8 cellular contexts compared by ENCODE assay signal in the genomic region with DNA sequence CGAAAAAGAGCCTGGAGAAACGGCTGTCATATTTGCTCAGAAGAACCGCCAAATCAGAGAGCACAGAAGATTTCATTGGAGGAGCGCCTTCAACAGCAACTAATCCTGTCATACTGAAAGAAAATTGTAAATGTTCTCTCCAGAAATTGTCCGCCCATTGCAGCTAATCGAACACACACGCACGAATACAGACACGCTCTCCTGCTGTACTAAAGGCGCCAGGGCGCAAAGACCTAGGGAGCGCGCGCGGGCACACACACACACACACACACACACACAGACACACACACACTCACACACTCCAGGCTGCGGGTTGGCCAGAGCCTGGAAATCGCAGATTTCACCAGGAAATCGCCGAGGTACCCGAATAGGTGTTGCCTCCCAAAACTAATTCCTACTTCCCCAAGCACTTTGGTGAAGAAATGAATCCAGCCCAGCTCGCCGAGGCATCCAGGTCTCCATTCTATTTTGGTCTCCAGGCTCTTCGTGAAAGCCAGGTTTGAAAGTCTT. TPM values are rescaled to one million over a fixed set of nuclear protein-coding genes. Genes with fewer than 3 reads are reported as not detected.
DNase-seq lines count a peak whose midpoint lies in the region; ATAC-seq and TF ChIP-seq lines count a peak whose summit lies in the region.

TSS of gene CHRM2 (plus strand) at position 157 of the 510 bp plus-strand sequence. CDS start 146,214 bp downstream, outside the sequence.

- intact Hi-C loops in right cardiac atrium (cut with DNase I), result loop anchor here in 1 of 4 donors (10.0 kb wide), 1 partner anchor 226 kb away; no protein-coding TSS in a partner anchor
- intact Hi-C loops in activated CD4-positive, alpha-beta T cell treated with anti-CD3 and anti-CD28 coated beads for 36 hours (cut with DNase I, micrococcal nuclease), result no loop called here

- H3K27ac ChIP-seq in right cardiac atrium (ENCODE audit: low read length), result peak within 1 kb of the TSS; percentile 73

- H3K27me3 Mint-ChIP-seq in activated CD4-positive, alpha-beta T cell treated with anti-CD3 and anti-CD28 coated beads for 36 hours, result peaks cover 38% of the 10 kb centered on the region

- ATAC-seq in right cardiac atrium (peak; percentile 37 to 43), GM19023 (IDR thresholded peaks at IDR 0.05; ENCODE audit: unreplicated experiment) (no peak), HG02973 (IDR thresholded peaks at IDR 0.05; ENCODE audit: unreplicated experiment) (no peak)
- ATAC-seq in activated CD4-positive, alpha-beta T cell treated with anti-CD3 and anti-CD28 coated beads for 36 hours, result no peak

- H3K4me3 ChIP-seq in right cardiac atrium (ENCODE audit: low read length), result peak within 1 kb of the TSS; percentile 66
- H3K4me3 ChIP-seq in retinal pigment epithelial cell (ENCODE audit: low read length), result peak within 1 kb of the TSS; percentile 47

- no peak within 1 kb of the TSS for H3K4me3 Mint-ChIP-seq in activated CD4-positive, alpha-beta T cell treated with anti-CD3 and anti-CD28 coated beads for 36 hours

- no peaks in the 10 kb centered on the region for H3K9me3 Mint-ChIP-seq in activated CD4-positive, alpha-beta T cell treated with anti-CD3 and anti-CD28 coated beads for 36 hours (ENCODE audit: low read depth)

- no peaks in the 10 kb centered on the region for H3K9me3 ChIP-seq in right cardiac atrium (ENCODE audit: control insufficient read depth, low read length)

- no peak within 1 kb of the TSS for H3K27ac Mint-ChIP-seq in activated CD4-positive, alpha-beta T cell treated with anti-CD3 and anti-CD28 coated beads for 36 hours

- H3K4me1 Mint-ChIP-seq in activated CD4-positive, alpha-beta T cell treated with anti-CD3 and anti-CD28 coated beads for 36 hours, result no peaks in the 10 kb centered on the region

- DNase-seq in HCEC 1CT (peak; percentile 12), amniotic stem cell (lab: John Stamatoyannopoulos, UW) (peak; percentile 60), right cardiac atrium (peak; percentile 24 to 65 (median 57)), retinal pigment epithelial cell (ENCODE audit: low read depth) (no peak), DMS114 treated with DMSO at 0.1 percent for 48 hours (lab: John Stamatoyannopoulos, UW; ENCODE audit: unreplicated experiment) (no peak)
- DNase-seq in activated CD4-positive, alpha-beta T cell treated with anti-CD3 and anti-CD28 coated beads for 36 hours, result no peak

- 1% methylated on average over 23 of the region's 23 CpGs for WGBS in right cardiac atrium

- H3K36me3 Mint-ChIP-seq in activated CD4-positive, alpha-beta T cell treated with anti-CD3 and anti-CD28 coated beads for 36 hours (ENCODE audit: low read depth), result no peaks in the 10 kb centered on the region

- CTCF ChIA-PET in activated CD4-positive, alpha-beta T cell treated with anti-CD3 and anti-CD28 coated beads for 36 hours (lab: Charles Lee), result no interaction called here

- TF ChIP-seq CTCF in retinal pigment epithelial cell (conservative IDR thresholded peaks at IDR 0.05; ENCODE audit: low read depth, low read length), result no peak

- no peaks in the 10 kb centered on the region for H3K27me3 ChIP-seq in right cardiac atrium (ENCODE audit: control insufficient read depth, insufficient read depth)

- POLR2A ChIA-PET in activated CD4-positive, alpha-beta T cell treated with anti-CD3 and anti-CD28 coated beads for 36 hours (lab: Charles Lee), result no interaction called here

- H3K4me1 ChIP-seq in right cardiac atrium (ENCODE audit: control insufficient read depth, insufficient read depth, low read length), result no peaks in the 10 kb centered on the region

RNA-seq across cellular contexts. Expression of gene CHRM2, which starts in this region (rescaled TPM):
- total RNA-seq in right cardiac atrium, result 100 to 1,000 TPM in 2 of 4 donors, 10 to 100 TPM in 2; 50.3 to 140 (median 104) TPM
- polyA plus RNA-seq in right cardiac atrium, result 38.1 TPM
- total RNA-seq in activated CD4-positive, alpha-beta T cell treated with anti-CD3 and anti-CD28 coated beads for 36 hours, result not detected

Comparison
In these comparisons a context has a peak if more than half of its experiments do, and no peak if none do; other contexts are left out.
1. RNA of gene CHRM2 (total RNA-seq): 50.3 to 140 TPM in right cardiac atrium; not detected in activated CD4-positive, alpha-beta T cell treated with anti-CD3 and anti-CD28 coated beads for 36 hours; every median in the first group is over 10 times any median in the second.
2. DNase-seq: peak in HCEC 1CT (single experiment), amniotic stem cell (single experiment) and right cardiac atrium (3 of 3); none in retinal pigment epithelial cell (single experiment), activated CD4-positive, alpha-beta T cell treated with anti-CD3 and anti-CD28 coated beads for 36 hours (single experiment) and DMS114 treated with DMSO at 0.1 percent for 48 hours (single experiment).
3. ATAC-seq: peak in right cardiac atrium (2 of 2); none in activated CD4-positive, alpha-beta T cell treated with anti-CD3 and anti-CD28 coated beads for 36 hours (single experiment), GM19023 (single experiment) and HG02973 (single experiment).